ENCODE assay signal across 8 cellular contexts in genomic region chr4:157678478-157678877, GRCh38.
"Had no signal": no experiment of that assay in that cellular context is flagged by ENCODE, and none has a peak within 500 bp of the region (broad histone marks: within the 10 kb centered on the region; RNA-seq: fewer than 3 reads in every experiment).

No MANE protein-coding gene starts in this region.

- H3K4me3 ChIP-seq: K562 had no signal

- H3K36me3 Mint-ChIP-seq: IgD-negative memory B cell had no signal

- H3K4me3 Mint-ChIP-seq: IgD-negative memory B cell had no signal

- H3K27me3 Mint-ChIP-seq: IgD-negative memory B cell had no signal

- H3K27ac Mint-ChIP-seq: IgD-negative memory B cell had no signal

- ATAC-seq: HepG2, K562 had no signal

- H3K4me1 Mint-ChIP-seq: IgD-negative memory B cell had no signal

- DNase-seq: IMR-90, KBM-7, KG1 had no signal

- H3K27ac ChIP-seq: HL-60, KMS-11 had no signal
